ENCODE assay signal across 1 cellular context in genomic region chr11:111557425-111558111, GRCh38.
TF ChIP-seq lines count a peak whose summit lies in the region.

No MANE protein-coding gene starts in this region.

TF ChIP-seq in SK-N-SH, 30 proteins besides CTCF, POLR2A, EP300 and RAD21 (continued from another document):
- TF ChIP-seq EZH2phosphoT487 (IDR thresholded peaks at IDR 0.05; ENCODE audit: borderline replicate concordance, low read depth) (no peak), IRF3 (IDR thresholded peaks at IDR 0.05; ENCODE audit: low read depth, low read length) (no peak), FOSL2 (IDR thresholded peaks at IDR 0.05; ENCODE audit: borderline replicate concordance, low read depth) (peak; percentile 99), FOXM1 (IDR thresholded peaks at IDR 0.05; ENCODE audit: low read depth) (peak; percentile 98), ZBTB33 (IDR thresholded peaks at IDR 0.05; ENCODE audit: borderline replicate concordance, low read depth) (peak; percentile 89), FOXJ3 (CRISPR knock-in tag; IDR thresholded peaks at IDR 0.05) (no peak), RXRA (IDR thresholded peaks at IDR 0.05; ENCODE audit: borderline replicate concordance, low read depth) (peak; percentile 99), TCF12 (IDR thresholded peaks at IDR 0.05) (peak; percentile 100), MXI1 (IDR thresholded peaks at IDR 0.05; ENCODE audit: low read depth, low read length) (no peak), TAF1 (IDR thresholded peaks at IDR 0.05; ENCODE audit: borderline replicate concordance, low read depth, low read length) (no peak), REST (IDR thresholded peaks at IDR 0.05; ENCODE audit: low read depth, low read length) (peak; percentile 72), ELF1 (IDR thresholded peaks at IDR 0.05) (peak; percentile 47; the same call in 1 of the 2 replicates), YY1 (IDR thresholded peaks at IDR 0.05; ENCODE audit: low read depth) (peak; percentile 29; the same call in 1 of the 2 replicates)
- TF ChIP-seq, protein P1, sequence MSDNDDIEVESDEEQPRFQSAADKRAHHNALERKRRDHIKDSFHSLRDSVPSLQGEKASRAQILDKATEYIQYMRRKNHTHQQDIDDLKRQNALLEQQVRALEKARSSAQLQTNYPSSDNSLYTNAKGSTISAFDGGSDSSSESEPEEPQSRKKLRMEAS (IDR thresholded peaks at IDR 0.05; ENCODE audit: low read depth): peak; percentile 79
